In the genomic region with DNA sequence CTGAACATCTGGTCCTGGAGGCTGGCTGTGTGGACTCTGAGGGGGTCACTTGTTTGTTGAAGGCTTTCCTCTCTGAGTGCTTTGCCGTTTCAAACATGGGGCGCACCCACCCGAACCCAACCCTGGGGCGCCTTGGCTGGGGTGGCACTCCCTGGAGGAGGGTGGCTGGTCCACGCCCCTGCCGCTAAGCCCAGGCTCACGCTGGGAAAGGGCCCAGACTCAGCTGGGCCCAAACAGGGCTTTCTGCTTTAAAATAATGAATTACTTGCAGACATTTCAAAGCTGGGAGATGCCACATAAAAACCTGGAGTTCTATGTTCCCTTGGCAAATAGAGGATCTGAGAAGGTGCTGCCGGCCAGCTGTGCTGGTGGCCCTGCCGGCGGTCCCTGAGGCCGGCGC, we compare ENCODE assay signal across 22 cellular contexts.
"Had no signal": no experiment of that assay in that cellular context is flagged by ENCODE, and none has a peak within 500 bp of the region (broad histone marks: within the 10 kb centered on the region; RNA-seq: fewer than 3 reads in every experiment).

No MANE protein-coding gene starts in this region.

- H3K27ac ChIP-seq: colonic mucosa, foreskin keratinocyte, ovary, thoracic aorta had no signal

- H3K4me1 Mint-ChIP-seq: endodermal cell; stimulated activated naive CD8-positive, alpha-beta T cell treated with anti-CD3 and anti-CD28 coated beads, Interleukin-15, amount 100 ng/mL, for 72 hours had no signal

- H3K36me3 ChIP-seq: colonic mucosa, ovary, thoracic aorta had no signal

- H3K9me3 ChIP-seq: colonic mucosa, ovary, thoracic aorta had no signal

- FAIRE-seq: endothelial cell of umbilical vein, keratinocyte, urothelium cell line had no signal

- H3K4me1 ChIP-seq: colonic mucosa, foreskin keratinocyte had no signal

- ATAC-seq: foreskin keratinocyte; left cardiac atrium; left ventricle myocardium superior; naive thymus-derived CD4-positive, alpha-beta T cell; stimulated activated naive B cell treated with anti-CD40 and anti-IgM and Interleukin-4, amounts not matched to agents 10 μg/mL and 1 μg/mL and 100 μg/mL, for 72 hours; stimulated activated naive CD8-positive, alpha-beta T cell treated with anti-CD3 and anti-CD28 coated beads, Interleukin-15, amount 100 ng/mL, for 72 hours had no signal

- H3K27me3 ChIP-seq: colonic mucosa, foreskin keratinocyte, ovary had no signal

- H3K36me3 Mint-ChIP-seq: immature natural killer cell; naive thymus-derived CD4-positive, alpha-beta T cell had no signal

- H3K27me3 Mint-ChIP-seq: naive thymus-derived CD4-positive, alpha-beta T cell; stimulated activated naive B cell treated with anti-CD40 and anti-IgM and Interleukin-4, amounts not matched to agents 10 μg/mL and 1 μg/mL and 100 μg/mL, for 72 hours; stimulated activated naive CD8-positive, alpha-beta T cell treated with anti-CD3 and anti-CD28 coated beads, Interleukin-15, amount 100 ng/mL, for 72 hours had no signal

- DNase-seq: colonic mucosa; dermis blood vessel endothelial cell; endodermal cell; erythroblast; foreskin keratinocyte; immature natural killer cell; left cardiac atrium; left ventricle myocardium superior; mesendoderm; naive thymus-derived CD4-positive, alpha-beta T cell; ovary; stimulated activated CD4-positive, alpha-beta T cell treated with anti-CD3 and anti-CD28 coated beads, Interleukin-15, amount 100 ng/mL, for 24 hours; stimulated activated CD4-positive, alpha-beta T cell treated with anti-CD3 and anti-CD28 coated beads, Interleukin-2, amount 100 ng/mL, for 24 hours; stimulated activated CD4-positive, alpha-beta T cell treated with anti-CD3 and anti-CD28 coated beads, Interleukin-4, amount 100 ng/mL, for 4 hours; stimulated activated naive B cell treated with anti-CD40 and anti-IgM and Interleukin-4, amounts not matched to agents 10 μg/mL and 1 μg/mL and 100 μg/mL, for 72 hours; stimulated activated naive CD8-positive, alpha-beta T cell treated with anti-CD3 and anti-CD28 coated beads, Interleukin-15, amount 100 ng/mL, for 72 hours; trophoblast cell had no signal

- H3K4me3 Mint-ChIP-seq: endodermal cell; immature natural killer cell; naive thymus-derived CD4-positive, alpha-beta T cell; stimulated activated naive B cell treated with anti-CD40 and anti-IgM and Interleukin-4, amounts not matched to agents 10 μg/mL and 1 μg/mL and 100 μg/mL, for 72 hours; stimulated activated naive CD8-positive, alpha-beta T cell treated with anti-CD3 and anti-CD28 coated beads, Interleukin-15, amount 100 ng/mL, for 72 hours had no signal

- H3K27ac Mint-ChIP-seq: endodermal cell; immature natural killer cell; naive thymus-derived CD4-positive, alpha-beta T cell; progenitor cell of endocrine pancreas; stimulated activated naive B cell treated with anti-CD40 and anti-IgM and Interleukin-4, amounts not matched to agents 10 μg/mL and 1 μg/mL and 100 μg/mL, for 72 hours; stimulated activated naive CD8-positive, alpha-beta T cell treated with anti-CD3 and anti-CD28 coated beads, Interleukin-15, amount 100 ng/mL, for 72 hours had no signal

- H3K4me3 ChIP-seq: colonic mucosa, ovary, thoracic aorta had no signal
